Comparison of ENCODE assay signal across 12 cellular contexts in genomic region chr1:59499273-59499955, GRCh38.
DNase-seq lines count a peak whose midpoint lies in the region; ATAC-seq and TF ChIP-seq lines count a peak whose summit lies in the region.
"Had no signal": no experiment of that assay in that cellular context is flagged by ENCODE, and none has a peak within 500 bp of the region (broad histone marks: within the 10 kb centered on the region; RNA-seq: fewer than 3 reads in every experiment).

No MANE protein-coding gene starts in this region.

- no peaks in the 10 kb centered on the region for H3K9me3 ChIP-seq in left lung
- H3K9me3 ChIP-seq in thoracic aorta, result peaks cover 2% of the 10 kb centered on the region

- H3K4me3 Mint-ChIP-seq in activated naive CD4-positive, alpha-beta T cell treated with anti-CD3 and anti-CD28 coated beads, Interleukin-2, amount 10 ng/mL, durations not matched to agents 7 days and 5 days, result no peak overlapping the region
- no peak overlapping the region for H3K4me3 Mint-ChIP-seq in activated CD4-positive, alpha-beta T cell treated with anti-CD3 and anti-CD28 coated beads for 36 hours
- H3K4me3 Mint-ChIP-seq: activated CD8-positive, alpha-beta memory T cell treated with anti-CD3 and anti-CD28 coated beads, Interleukin-2, amount 10 ng/mL, durations not matched to agents 7 days and 5 days; activated naive CD8-positive, alpha-beta T cell treated with anti-CD3 and anti-CD28 coated beads, Interleukin-2, amount 50 U/mL, for 24 hours had no signal

- H3K4me1 Mint-ChIP-seq in activated naive CD4-positive, alpha-beta T cell treated with anti-CD3 and anti-CD28 coated beads, Interleukin-2, amount 10 ng/mL, durations not matched to agents 7 days and 5 days, result peaks cover 4% of the 10 kb centered on the region
- no peaks in the 10 kb centered on the region for H3K4me1 Mint-ChIP-seq in activated CD4-positive, alpha-beta T cell treated with anti-CD3 and anti-CD28 coated beads for 36 hours

- intact Hi-C loops in left lung (cut with DNase I), result no loop called here
- intact Hi-C loops in activated CD4-positive, alpha-beta T cell treated with anti-CD3 and anti-CD28 coated beads for 36 hours (cut with DNase I, micrococcal nuclease), result no loop called here

- CTCF ChIA-PET in activated naive CD4-positive, alpha-beta T cell treated with anti-CD3 and anti-CD28 coated beads, Interleukin-2, amount 10 ng/mL, durations not matched to agents 7 days and 5 days (lab: Charles Lee), result no interaction called here
- CTCF ChIA-PET in activated CD4-positive, alpha-beta T cell treated with anti-CD3 and anti-CD28 coated beads for 36 hours (lab: Charles Lee), result no interaction called here

- no peak overlapping the region for H3K27ac Mint-ChIP-seq in activated naive CD4-positive, alpha-beta T cell treated with anti-CD3 and anti-CD28 coated beads, Interleukin-2, amount 10 ng/mL, durations not matched to agents 7 days and 5 days
- no peak overlapping the region for H3K27ac Mint-ChIP-seq in activated CD4-positive, alpha-beta T cell treated with anti-CD3 and anti-CD28 coated beads for 36 hours
- H3K27ac Mint-ChIP-seq: activated CD8-positive, alpha-beta memory T cell treated with anti-CD3 and anti-CD28 coated beads, Interleukin-2, amount 10 ng/mL, durations not matched to agents 7 days and 5 days; activated naive CD8-positive, alpha-beta T cell treated with anti-CD3 and anti-CD28 coated beads, Interleukin-2, amount 50 U/mL, for 24 hours had no signal

- H3K4me3 ChIP-seq in choroid plexus epithelial cell (ENCODE audit: low read depth, low read length), result no peak overlapping the region
- H3K4me3 ChIP-seq in left lung, result no peak overlapping the region
- peak overlapping the region; percentile 44 for H3K4me3 ChIP-seq in thoracic aorta

- no peaks in the 10 kb centered on the region for H3K36me3 ChIP-seq in left lung
- H3K36me3 ChIP-seq in thoracic aorta, result no peaks in the 10 kb centered on the region

- ATAC-seq in left lung (peak; percentile 81), thoracic aorta (ENCODE audit: insufficient number of reproducible peaks, low FRiP score, low read depth) (peak; percentile 22), GM21515 (IDR thresholded peaks at IDR 0.05; ENCODE audit: unreplicated experiment) (no peak)
- ATAC-seq in activated CD4-positive, alpha-beta T cell treated with anti-CD3 and anti-CD28 coated beads for 36 hours, result no peak
- ATAC-seq: activated CD8-positive, alpha-beta memory T cell treated with anti-CD3 and anti-CD28 coated beads, Interleukin-2, amount 10 ng/mL, durations not matched to agents 7 days and 5 days; activated naive CD8-positive, alpha-beta T cell treated with anti-CD3 and anti-CD28 coated beads, Interleukin-2, amount 50 U/mL, for 24 hours; stimulated activated naive CD8-positive, alpha-beta T cell treated with anti-CD3 and anti-CD28 coated beads, Interleukin-15, Interleukin-2, amounts not matched to agents 100 U/mL and 50 U/mL, for 24 hours had no signal

- H3K36me3 Mint-ChIP-seq in activated naive CD4-positive, alpha-beta T cell treated with anti-CD3 and anti-CD28 coated beads, Interleukin-2, amount 10 ng/mL, durations not matched to agents 7 days and 5 days, result peaks cover 2% of the 10 kb centered on the region
- no peaks in the 10 kb centered on the region for H3K36me3 Mint-ChIP-seq in activated CD4-positive, alpha-beta T cell treated with anti-CD3 and anti-CD28 coated beads for 36 hours (ENCODE audit: low read depth)

- H3K27ac ChIP-seq in left lung (peak overlapping the region in 1 of 2 donors; percentile 3), thoracic aorta (no peak overlapping the region)

- H3K9me3 Mint-ChIP-seq in activated naive CD4-positive, alpha-beta T cell treated with anti-CD3 and anti-CD28 coated beads, Interleukin-2, amount 10 ng/mL, durations not matched to agents 7 days and 5 days, result peaks cover 2% of the 10 kb centered on the region
- H3K9me3 Mint-ChIP-seq in activated CD4-positive, alpha-beta T cell treated with anti-CD3 and anti-CD28 coated beads for 36 hours (ENCODE audit: low read depth), result peaks cover 3% of the 10 kb centered on the region
- H3K9me3 Mint-ChIP-seq: activated naive CD8-positive, alpha-beta T cell treated with anti-CD3 and anti-CD28 coated beads, Interleukin-2, amount 50 U/mL, for 24 hours had no signal

- TF ChIP-seq CTCF in choroid plexus epithelial cell (conservative IDR thresholded peaks at IDR 0.05; ENCODE audit: low read depth, low read length) (no peak), left lung (IDR thresholded peaks at IDR 0.05) (no peak), thoracic aorta (IDR thresholded peaks at IDR 0.05) (no peak)

- H3K27me3 ChIP-seq in left lung (no peaks in the 10 kb centered on the region), thoracic aorta (replicated peaks; ENCODE audit: insufficient read depth) (no peaks in the 10 kb centered on the region)

- H3K4me1 ChIP-seq in left lung, result peaks cover 0 to 46% of the 10 kb centered on the region in 2 donors
- H3K4me1 ChIP-seq in thoracic aorta (ENCODE audit: control insufficient read depth in 1 of 2, low read depth in 2 of 2), result peaks cover 14 to 31% of the 10 kb centered on the region in 2 donors

- POLR2A ChIA-PET in activated CD4-positive, alpha-beta T cell treated with anti-CD3 and anti-CD28 coated beads for 36 hours (lab: Charles Lee), result no interaction called here

- DNase-seq in OCI-M1 (lab: John Stamatoyannopoulos, UW) (peak; percentile 37), choroid plexus epithelial cell (ENCODE audit: low read depth) (peak; percentile 64), left lung (no peak), thoracic aorta (ENCODE audit: low spot score) (no peak)
- no peak for DNase-seq in activated naive CD4-positive, alpha-beta T cell treated with anti-CD3 and anti-CD28 coated beads, Interleukin-2, amount 10 ng/mL, durations not matched to agents 7 days and 5 days
- DNase-seq in activated CD4-positive, alpha-beta T cell treated with anti-CD3 and anti-CD28 coated beads for 36 hours, result no peak
- DNase-seq: activated CD8-positive, alpha-beta memory T cell treated with anti-CD3 and anti-CD28 coated beads, Interleukin-2, amount 10 ng/mL, durations not matched to agents 7 days and 5 days; activated naive CD8-positive, alpha-beta T cell treated with anti-CD3 and anti-CD28 coated beads, Interleukin-2, amount 50 U/mL, for 24 hours; NCI-H187 treated with DMSO at 0.1 percent for 48 hours; stimulated activated CD4-positive, alpha-beta T cell treated with anti-CD3 and anti-CD28 coated beads, Interleukin-4, amount 100 ng/mL, for 1 hour; stimulated activated naive CD8-positive, alpha-beta T cell treated with anti-CD3 and anti-CD28 coated beads, Interleukin-15, Interleukin-2, amounts not matched to agents 100 U/mL and 50 U/mL, for 24 hours had no signal

- H3K27me3 Mint-ChIP-seq in activated naive CD4-positive, alpha-beta T cell treated with anti-CD3 and anti-CD28 coated beads, Interleukin-2, amount 10 ng/mL, durations not matched to agents 7 days and 5 days, result no peaks in the 10 kb centered on the region
- no peaks in the 10 kb centered on the region for H3K27me3 Mint-ChIP-seq in activated CD4-positive, alpha-beta T cell treated with anti-CD3 and anti-CD28 coated beads for 36 hours
- H3K27me3 Mint-ChIP-seq: activated CD8-positive, alpha-beta memory T cell treated with anti-CD3 and anti-CD28 coated beads, Interleukin-2, amount 10 ng/mL, durations not matched to agents 7 days and 5 days; activated naive CD8-positive, alpha-beta T cell treated with anti-CD3 and anti-CD28 coated beads, Interleukin-2, amount 50 U/mL, for 24 hours had no signal

Comparison
In these comparisons a context has a peak if more than half of its experiments do, and no peak if none do; other contexts are left out.
1. DNase-seq: peak in OCI-M1 (single experiment) and choroid plexus epithelial cell (single experiment); none in left lung (0 of 2), thoracic aorta (single experiment), activated naive CD4-positive, alpha-beta T cell treated with anti-CD3 and anti-CD28 coated beads, Interleukin-2, amount 10 ng/mL, durations not matched to agents 7 days and 5 days (single experiment) and activated CD4-positive, alpha-beta T cell treated with anti-CD3 and anti-CD28 coated beads for 36 hours (single experiment).
2. ATAC-seq: peak in left lung (single experiment) and thoracic aorta (single experiment); none in GM21515 (single experiment) and activated CD4-positive, alpha-beta T cell treated with anti-CD3 and anti-CD28 coated beads for 36 hours (single experiment).